ENCODE assay signal across 11 cellular contexts in the genomic region with DNA sequence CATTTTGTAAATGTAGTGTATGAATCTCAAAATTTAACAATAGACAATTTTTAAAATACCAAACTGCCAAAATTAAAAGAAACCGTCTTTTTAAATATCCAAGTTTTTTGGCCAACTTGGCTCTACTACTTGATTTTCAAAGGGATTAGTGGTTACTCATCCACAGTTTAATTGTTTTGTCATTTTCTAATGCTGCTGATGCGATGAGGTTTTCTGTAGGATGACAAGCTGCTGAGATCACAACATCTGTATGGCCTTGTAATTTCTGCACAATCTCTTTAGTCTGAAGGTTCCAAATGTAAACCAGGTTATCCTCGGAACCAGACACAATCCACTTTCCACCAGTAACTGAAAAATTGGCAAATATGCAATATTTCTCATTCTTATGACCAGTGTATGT. TPM values are rescaled to one million over a fixed set of nuclear protein-coding genes. Genes with fewer than 3 reads are reported as not detected.
DNase-seq lines count a peak whose midpoint lies in the region; TF ChIP-seq lines count a peak whose summit lies in the region.
"Had no signal": no experiment of that assay in that cellular context is flagged by ENCODE, and none has a peak within 500 bp of the region (broad histone marks: within the 10 kb centered on the region; RNA-seq: fewer than 3 reads in every experiment).

No MANE protein-coding gene starts in this region.

- peaks cover 23% of the 10 kb centered on the region for H3K36me3 ChIP-seq in OCI-LY3 (replicated peaks; ENCODE audit: low read depth, low read length)
- no peaks in the 10 kb centered on the region for H3K36me3 ChIP-seq in neural progenitor cell
- H3K36me3 ChIP-seq in Peyer's patch: peaks cover 0 to 23% (median 0%) of the 10 kb centered on the region in 3 donors

- H3K27ac Mint-ChIP-seq in activated CD4-positive, alpha-beta T cell treated with anti-CD3 and anti-CD28 coated beads, Interleukin-2, amount 10 ng/mL, durations not matched to agents 24 days and 14 days: peak overlapping the region; percentile 99
- H3K27ac Mint-ChIP-seq in chondrocyte (ENCODE audit: unreplicated experiment): no peak overlapping the region
- no peak overlapping the region for H3K27ac Mint-ChIP-seq in neural progenitor cell

- H3K4me1 Mint-ChIP-seq in activated CD4-positive, alpha-beta T cell treated with anti-CD3 and anti-CD28 coated beads, Interleukin-2, amount 10 ng/mL, durations not matched to agents 24 days and 14 days: peaks cover 41% of the 10 kb centered on the region
- H3K4me1 Mint-ChIP-seq in chondrocyte (ENCODE audit: low read depth) (peaks cover 49% of the 10 kb centered on the region), neural progenitor cell (peaks cover 26% of the 10 kb centered on the region)

- no peak for TF ChIP-seq CTCF in OCI-LY3 (IDR thresholded peaks at IDR 0.05; ENCODE audit: low read depth, low read length)
- TF ChIP-seq CTCF in chondrocyte (IDR thresholded peaks at IDR 0.05): no peak
- no peak for TF ChIP-seq CTCF in neural progenitor cell (IDR thresholded peaks at IDR 0.05)
- no peak for TF ChIP-seq CTCF in Peyer's patch (IDR thresholded peaks at IDR 0.05)

- no peak overlapping the region for H2AFZ ChIP-seq in OCI-LY3 (ENCODE audit: low read depth, low read length)
- no peak overlapping the region for H2AFZ ChIP-seq in neural progenitor cell (replicated peaks)

- H3K79me2 ChIP-seq in OCI-LY3 (ENCODE audit: low read length) (peaks cover 47% of the 10 kb centered on the region), neural progenitor cell (ENCODE audit: low read depth) (peaks cover 52% of the 10 kb centered on the region)

- TF ChIP-seq POLR2A in Peyer's patch (IDR thresholded peaks at IDR 0.05): no peak

- intact Hi-C loops in activated CD4-positive, alpha-beta T cell treated with anti-CD3 and anti-CD28 coated beads, Interleukin-2, amount 10 ng/mL, durations not matched to agents 24 days and 14 days (cut with micrococcal nuclease): no loop called here

- peaks cover 47% of the 10 kb centered on the region for H3K36me3 Mint-ChIP-seq in activated CD4-positive, alpha-beta T cell treated with anti-CD3 and anti-CD28 coated beads, Interleukin-2, amount 10 ng/mL, durations not matched to agents 24 days and 14 days (ENCODE audit: low read depth)
- H3K36me3 Mint-ChIP-seq in chondrocyte (ENCODE audit: low read depth) (peaks cover 4% of the 10 kb centered on the region), neural progenitor cell (peaks cover 3% of the 10 kb centered on the region)

- H3F3A ChIP-seq in neural progenitor cell (ENCODE audit: low read depth): no peaks in the 10 kb centered on the region

- H3K9me3 Mint-ChIP-seq in activated CD4-positive, alpha-beta T cell treated with anti-CD3 and anti-CD28 coated beads, Interleukin-2, amount 10 ng/mL, durations not matched to agents 24 days and 14 days: no peaks in the 10 kb centered on the region
- H3K9me3 Mint-ChIP-seq in chondrocyte (ENCODE audit: low read depth) (no peaks in the 10 kb centered on the region), neural progenitor cell (no peaks in the 10 kb centered on the region)

- H3K9ac ChIP-seq in OCI-LY3 (ENCODE audit: low read length): no peak overlapping the region
- peak overlapping the region; percentile 17 for H3K9ac ChIP-seq in neural progenitor cell

- DNase-seq in activated CD4-positive, alpha-beta T cell treated with anti-CD3 and anti-CD28 coated beads, Interleukin-2, amount 10 ng/mL, durations not matched to agents 24 days and 14 days: no peak
- DNase-seq in activated CD4-positive, alpha-beta T cell treated with anti-CD3 and anti-CD28 coated beads, Interleukin-2, amount 50 U/mL, for 1 hour: no peak
- DNase-seq in chondrocyte (ENCODE audit: low spot score) (no peak), neural progenitor cell (ENCODE audit: low spot score) (no peak), iPS-NIHi7 (ENCODE audit: extremely low spot score) (no peak), GM19240 (ENCODE audit: insufficient read length, low spot score) (no peak), Peyer's patch (no peak)
- DNase-seq: ACHN; NK-92 treated with Interleukin-12 subunit alpha and Interleukin-12 subunit beta, amount 100 ng/mL, for 24 hours; stimulated activated CD4-positive, alpha-beta T cell treated with anti-CD3 and anti-CD28 coated beads, Interleukin-4, amount 100 ng/mL, for 4 hours had no signal

- H3K27ac ChIP-seq in OCI-LY3 (ENCODE audit: low read length) (no peak overlapping the region), neural progenitor cell (no peak overlapping the region), Peyer's patch (no peak overlapping the region)

- H3K4me3 ChIP-seq in OCI-LY3 (ENCODE audit: low read length) (no peak overlapping the region), neural progenitor cell (peak overlapping the region; percentile 89), Peyer's patch (no peak overlapping the region)

- H3K9me3 ChIP-seq in OCI-LY3 (ENCODE audit: insufficient read depth, low read length): no peaks in the 10 kb centered on the region
- H3K9me3 ChIP-seq in neural progenitor cell (ENCODE audit: low read depth): no peaks in the 10 kb centered on the region
- no peaks in the 10 kb centered on the region for H3K9me3 ChIP-seq in Peyer's patch

- H3K27me3 ChIP-seq in OCI-LY3 (ENCODE audit: low read depth, low read length): no peaks in the 10 kb centered on the region
- no peaks in the 10 kb centered on the region for H3K27me3 ChIP-seq in neural progenitor cell
- no peaks in the 10 kb centered on the region for H3K27me3 ChIP-seq in Peyer's patch

- peak overlapping the region; percentile 98 for H3K4me3 Mint-ChIP-seq in activated CD4-positive, alpha-beta T cell treated with anti-CD3 and anti-CD28 coated beads, Interleukin-2, amount 10 ng/mL, durations not matched to agents 24 days and 14 days
- H3K4me3 Mint-ChIP-seq in chondrocyte (ENCODE audit: unreplicated experiment) (peak overlapping the region; percentile 95), neural progenitor cell (peak overlapping the region; percentile 99)

- H3K27me3 Mint-ChIP-seq in activated CD4-positive, alpha-beta T cell treated with anti-CD3 and anti-CD28 coated beads, Interleukin-2, amount 10 ng/mL, durations not matched to agents 24 days and 14 days: peaks cover 3% of the 10 kb centered on the region
- H3K27me3 Mint-ChIP-seq in chondrocyte (ENCODE audit: low read depth) (no peaks in the 10 kb centered on the region), neural progenitor cell (ENCODE audit: insufficient read depth, low read depth) (peaks cover 4% of the 10 kb centered on the region)

- H3K4me1 ChIP-seq in OCI-LY3 (ENCODE audit: low read length): peaks cover 12% of the 10 kb centered on the region
- H3K4me1 ChIP-seq in neural progenitor cell: peaks cover 11% of the 10 kb centered on the region
- peaks cover 0 to 26% (median 8%) of the 10 kb centered on the region in 4 donors for H3K4me1 ChIP-seq in Peyer's patch

- H4K20me1 ChIP-seq in OCI-LY3 (ENCODE audit: insufficient read depth, low read length) (no peaks in the 10 kb centered on the region), neural progenitor cell (ENCODE audit: low read depth) (no peaks in the 10 kb centered on the region)

- H3K4me2 ChIP-seq in OCI-LY3 (ENCODE audit: low read length) (peak overlapping the region; percentile 95; the same call in 1 of the 2 replicates), neural progenitor cell (no peak overlapping the region)

RNA-seq across cellular contexts. Expression of a gene that starts 1.5 kb away (rescaled TPM):
- total RNA-seq in activated CD4-positive, alpha-beta T cell treated with anti-CD3 and anti-CD28 coated beads, Interleukin-2, amount 10 ng/mL, durations not matched to agents 24 days and 14 days: 4.8 and 4.9 TPM in 2 replicates
- 4.7 to 6.4 TPM (median 5.0 TPM) in 3 replicates for total RNA-seq in chondrocyte
- 7.8 and 11.8 TPM in 2 replicates for total RNA-seq in neural progenitor cell (ENCODE audit: low replicate concordance)
- 1 to 10 TPM; 2.7 to 8.3 (median 4.1) TPM for total RNA-seq in Peyer's patch

RNA-seq across cellular contexts. Expression of a gene that starts 30.4 kb away (rescaled TPM):
- total RNA-seq in activated CD4-positive, alpha-beta T cell treated with anti-CD3 and anti-CD28 coated beads, Interleukin-2, amount 10 ng/mL, durations not matched to agents 24 days and 14 days: 77.8 and 84.9 TPM in 2 replicates
- total RNA-seq in chondrocyte (33.7 to 40.1 TPM (median 37.5 TPM) in 3 replicates), neural progenitor cell (ENCODE audit: low replicate concordance) (29.3 and 66.1 TPM in 2 replicates), Peyer's patch (10 to 100 TPM in 3 of 4 donors, 1 to 10 TPM in 1; 9.9 to 24.2 (median 17.8) TPM)

RNA-seq across cellular contexts. Expression of a gene that starts 31.4 kb away (rescaled TPM):
- total RNA-seq in activated CD4-positive, alpha-beta T cell treated with anti-CD3 and anti-CD28 coated beads, Interleukin-2, amount 10 ng/mL, durations not matched to agents 24 days and 14 days: 119 and 126 TPM in 2 replicates
- total RNA-seq in chondrocyte (10.9 to 27.7 TPM (median 19.6 TPM) in 3 replicates), neural progenitor cell (ENCODE audit: low replicate concordance) (52.9 and 104 TPM in 2 replicates), Peyer's patch (10 to 100 TPM in 3 of 4 donors, 1 to 10 TPM in 1; 9.9 to 32.8 (median 23.3) TPM)
